ENCODE assay signal across 2 cellular contexts in the genomic region with DNA sequence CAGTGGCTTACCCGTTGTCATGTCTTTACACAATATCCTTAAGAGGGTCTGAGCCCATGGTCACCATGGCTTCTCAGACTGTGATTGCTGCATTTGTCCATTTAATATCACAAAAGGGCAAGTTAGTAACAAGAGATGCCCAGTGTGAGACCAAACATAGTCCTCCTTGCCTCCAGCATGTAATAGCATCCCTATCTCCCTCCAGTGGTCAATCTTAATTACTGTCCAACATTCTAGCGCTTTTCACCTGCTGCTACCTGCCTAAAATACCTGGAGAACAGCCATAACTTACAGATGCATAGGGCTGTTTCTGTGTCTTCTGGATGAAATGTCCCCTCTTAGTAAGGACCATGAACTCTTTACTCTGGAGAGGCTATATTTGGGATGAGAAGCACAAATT.
TF ChIP-seq lines count a peak whose summit lies in the region.

No MANE protein-coding gene starts in this region.

TF ChIP-seq in GM23338, 12 proteins besides CTCF, POLR2A, EP300 and RAD21 (continues in another document):
- TF ChIP-seq NANOG (IDR thresholded peaks at IDR 0.05; ENCODE audit: borderline replicate concordance) (no peak), EZH2phosphoT487 (IDR thresholded peaks at IDR 0.05; ENCODE audit: unreplicated experiment) (no peak), JUNB (IDR thresholded peaks at IDR 0.05; ENCODE audit: unreplicated experiment) (no peak), EZH2 (IDR thresholded peaks at IDR 0.05; ENCODE audit: low read depth, unreplicated experiment) (no peak), POLR2AphosphoS5 (IDR thresholded peaks at IDR 0.05; ENCODE audit: low read depth) (no peak), ZNF331 (CRISPR knock-in tag; IDR thresholded peaks at IDR 0.05; ENCODE audit: low read depth) (no peak), ZNF114 (CRISPR knock-in tag; IDR thresholded peaks at IDR 0.05) (no peak), STAT1 (IDR thresholded peaks at IDR 0.05; ENCODE audit: unreplicated experiment) (no peak), CREB1 (CRISPR knock-in tag; IDR thresholded peaks at IDR 0.05; ENCODE audit: low read depth) (no peak)
- TF ChIP-seq, protein P1, sequence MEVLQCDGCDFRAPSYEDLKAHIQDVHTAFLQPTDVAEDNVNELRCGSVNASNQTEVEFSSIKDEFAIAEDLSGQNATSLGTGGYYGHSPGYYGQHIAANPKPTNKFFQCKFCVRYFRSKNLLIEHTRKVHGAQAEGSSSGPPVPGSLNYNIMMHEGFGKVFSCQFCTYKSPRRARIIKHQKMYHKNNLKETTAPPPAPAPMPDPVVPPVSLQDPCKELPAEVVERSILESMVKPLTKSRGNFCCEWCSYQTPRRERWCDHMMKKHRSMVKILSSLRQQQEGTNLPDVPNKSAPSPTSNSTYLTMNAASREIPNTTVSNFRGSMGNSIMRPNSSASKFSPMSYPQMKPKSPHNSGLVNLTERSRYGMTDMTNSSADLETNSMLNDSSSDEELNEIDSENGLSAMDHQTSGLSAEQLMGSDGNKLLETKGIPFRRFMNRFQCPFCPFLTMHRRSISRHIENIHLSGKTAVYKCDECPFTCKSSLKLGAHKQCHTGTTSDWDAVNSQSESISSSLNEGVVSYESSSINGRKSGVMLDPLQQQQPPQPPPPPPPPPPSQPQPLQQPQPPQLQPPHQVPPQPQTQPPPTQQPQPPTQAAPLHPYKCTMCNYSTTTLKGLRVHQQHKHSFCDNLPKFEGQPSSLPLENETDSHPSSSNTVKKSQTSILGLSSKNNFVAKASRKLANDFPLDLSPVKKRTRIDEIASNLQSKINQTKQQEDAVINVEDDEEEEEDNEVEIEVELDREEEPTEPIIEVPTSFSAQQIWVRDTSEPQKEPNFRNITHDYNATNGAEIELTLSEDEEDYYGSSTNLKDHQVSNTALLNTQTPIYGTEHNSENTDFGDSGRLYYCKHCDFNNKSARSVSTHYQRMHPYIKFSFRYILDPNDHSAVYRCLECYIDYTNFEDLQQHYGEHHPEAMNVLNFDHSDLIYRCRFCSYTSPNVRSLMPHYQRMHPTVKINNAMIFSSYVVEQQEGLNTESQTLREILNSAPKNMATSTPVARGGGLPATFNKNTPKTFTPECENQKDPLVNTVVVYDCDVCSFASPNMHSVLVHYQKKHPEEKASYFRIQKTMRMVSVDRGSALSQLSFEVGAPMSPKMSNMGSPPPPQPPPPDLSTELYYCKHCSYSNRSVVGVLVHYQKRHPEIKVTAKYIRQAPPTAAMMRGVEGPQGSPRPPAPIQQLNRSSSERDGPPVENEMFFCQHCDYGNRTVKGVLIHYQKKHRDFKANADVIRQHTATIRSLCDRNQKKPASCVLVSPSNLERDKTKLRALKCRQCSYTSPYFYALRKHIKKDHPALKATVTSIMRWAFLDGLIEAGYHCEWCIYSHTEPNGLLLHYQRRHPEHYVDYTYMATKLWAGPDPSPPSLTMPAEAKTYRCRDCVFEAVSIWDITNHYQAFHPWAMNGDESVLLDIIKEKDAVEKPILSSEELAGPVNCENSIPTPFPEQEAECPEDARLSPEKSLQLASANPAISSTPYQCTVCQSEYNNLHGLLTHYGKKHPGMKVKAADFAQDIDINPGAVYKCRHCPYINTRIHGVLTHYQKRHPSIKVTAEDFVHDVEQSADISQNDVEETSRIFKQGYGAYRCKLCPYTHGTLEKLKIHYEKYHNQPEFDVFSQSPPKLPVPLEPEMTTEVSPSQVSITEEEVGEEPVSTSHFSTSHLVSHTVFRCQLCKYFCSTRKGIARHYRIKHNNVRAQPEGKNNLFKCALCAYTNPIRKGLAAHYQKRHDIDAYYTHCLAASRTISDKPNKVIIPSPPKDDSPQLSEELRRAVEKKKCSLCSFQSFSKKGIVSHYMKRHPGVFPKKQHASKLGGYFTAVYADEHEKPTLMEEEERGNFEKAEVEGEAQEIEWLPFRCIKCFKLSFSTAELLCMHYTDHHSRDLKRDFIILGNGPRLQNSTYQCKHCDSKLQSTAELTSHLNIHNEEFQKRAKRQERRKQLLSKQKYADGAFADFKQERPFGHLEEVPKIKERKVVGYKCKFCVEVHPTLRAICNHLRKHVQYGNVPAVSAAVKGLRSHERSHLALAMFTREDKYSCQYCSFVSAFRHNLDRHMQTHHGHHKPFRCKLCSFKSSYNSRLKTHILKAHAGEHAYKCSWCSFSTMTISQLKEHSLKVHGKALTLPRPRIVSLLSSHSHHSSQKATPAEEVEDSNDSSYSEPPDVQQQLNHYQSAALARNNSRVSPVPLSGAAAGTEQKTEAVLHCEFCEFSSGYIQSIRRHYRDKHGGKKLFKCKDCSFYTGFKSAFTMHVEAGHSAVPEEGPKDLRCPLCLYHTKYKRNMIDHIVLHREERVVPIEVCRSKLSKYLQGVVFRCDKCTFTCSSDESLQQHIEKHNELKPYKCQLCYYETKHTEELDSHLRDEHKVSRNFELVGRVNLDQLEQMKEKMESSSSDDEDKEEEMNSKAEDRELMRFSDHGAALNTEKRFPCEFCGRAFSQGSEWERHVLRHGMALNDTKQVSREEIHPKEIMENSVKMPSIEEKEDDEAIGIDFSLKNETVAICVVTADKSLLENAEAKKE (CRISPR knock-in tag; IDR thresholded peaks at IDR 0.05): no peak
- TF ChIP-seq, protein P2, sequence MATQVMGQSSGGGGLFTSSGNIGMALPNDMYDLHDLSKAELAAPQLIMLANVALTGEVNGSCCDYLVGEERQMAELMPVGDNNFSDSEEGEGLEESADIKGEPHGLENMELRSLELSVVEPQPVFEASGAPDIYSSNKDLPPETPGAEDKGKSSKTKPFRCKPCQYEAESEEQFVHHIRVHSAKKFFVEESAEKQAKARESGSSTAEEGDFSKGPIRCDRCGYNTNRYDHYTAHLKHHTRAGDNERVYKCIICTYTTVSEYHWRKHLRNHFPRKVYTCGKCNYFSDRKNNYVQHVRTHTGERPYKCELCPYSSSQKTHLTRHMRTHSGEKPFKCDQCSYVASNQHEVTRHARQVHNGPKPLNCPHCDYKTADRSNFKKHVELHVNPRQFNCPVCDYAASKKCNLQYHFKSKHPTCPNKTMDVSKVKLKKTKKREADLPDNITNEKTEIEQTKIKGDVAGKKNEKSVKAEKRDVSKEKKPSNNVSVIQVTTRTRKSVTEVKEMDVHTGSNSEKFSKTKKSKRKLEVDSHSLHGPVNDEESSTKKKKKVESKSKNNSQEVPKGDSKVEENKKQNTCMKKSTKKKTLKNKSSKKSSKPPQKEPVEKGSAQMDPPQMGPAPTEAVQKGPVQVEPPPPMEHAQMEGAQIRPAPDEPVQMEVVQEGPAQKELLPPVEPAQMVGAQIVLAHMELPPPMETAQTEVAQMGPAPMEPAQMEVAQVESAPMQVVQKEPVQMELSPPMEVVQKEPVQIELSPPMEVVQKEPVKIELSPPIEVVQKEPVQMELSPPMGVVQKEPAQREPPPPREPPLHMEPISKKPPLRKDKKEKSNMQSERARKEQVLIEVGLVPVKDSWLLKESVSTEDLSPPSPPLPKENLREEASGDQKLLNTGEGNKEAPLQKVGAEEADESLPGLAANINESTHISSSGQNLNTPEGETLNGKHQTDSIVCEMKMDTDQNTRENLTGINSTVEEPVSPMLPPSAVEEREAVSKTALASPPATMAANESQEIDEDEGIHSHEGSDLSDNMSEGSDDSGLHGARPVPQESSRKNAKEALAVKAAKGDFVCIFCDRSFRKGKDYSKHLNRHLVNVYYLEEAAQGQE (IDR thresholded peaks at IDR 0.05; ENCODE audit: unreplicated experiment): no peak

TF ChIP-seq in H1, 55 proteins besides CTCF, POLR2A, EP300 and RAD21:
- TF ChIP-seq CEBPB (IDR thresholded peaks at IDR 0.05; ENCODE audit: low read depth, low read length) (no peak), JUN (IDR thresholded peaks at IDR 0.05; ENCODE audit: low read depth, low read length) (no peak), TAF1 (IDR thresholded peaks at IDR 0.05; ENCODE audit: low read depth, low read length) (no peak), KDM5A (IDR thresholded peaks at IDR 0.05; ENCODE audit: low read length) (no peak), GABPA (IDR thresholded peaks at IDR 0.05; ENCODE audit: borderline replicate concordance, insufficient read depth, low read length) (no peak), TCF12 (IDR thresholded peaks at IDR 0.05; ENCODE audit: low read depth, low read length) (no peak), SIX5 (IDR thresholded peaks at IDR 0.05; ENCODE audit: low read depth, low read length) (no peak), ZNF274 (IDR thresholded peaks at IDR 0.05; ENCODE audit: borderline replicate concordance, extremely low read depth, low read length) (no peak), SP4 (IDR thresholded peaks at IDR 0.05; ENCODE audit: low read length) (no peak), CHD2 (IDR thresholded peaks at IDR 0.05; ENCODE audit: low read length) (no peak), RXRA (IDR thresholded peaks at IDR 0.05; ENCODE audit: insufficient read depth, low read depth, low read length) (no peak), TAF7 (optimal IDR thresholded peaks at IDR 0.05; ENCODE audit: borderline replicate concordance, low read depth, low read length) (no peak), EZH2 (IDR thresholded peaks at IDR 0.05; ENCODE audit: low read depth, low read length, severe bottlenecking) (no peak)
